ENCODE assay signal across 7 cellular contexts in the genomic region with DNA sequence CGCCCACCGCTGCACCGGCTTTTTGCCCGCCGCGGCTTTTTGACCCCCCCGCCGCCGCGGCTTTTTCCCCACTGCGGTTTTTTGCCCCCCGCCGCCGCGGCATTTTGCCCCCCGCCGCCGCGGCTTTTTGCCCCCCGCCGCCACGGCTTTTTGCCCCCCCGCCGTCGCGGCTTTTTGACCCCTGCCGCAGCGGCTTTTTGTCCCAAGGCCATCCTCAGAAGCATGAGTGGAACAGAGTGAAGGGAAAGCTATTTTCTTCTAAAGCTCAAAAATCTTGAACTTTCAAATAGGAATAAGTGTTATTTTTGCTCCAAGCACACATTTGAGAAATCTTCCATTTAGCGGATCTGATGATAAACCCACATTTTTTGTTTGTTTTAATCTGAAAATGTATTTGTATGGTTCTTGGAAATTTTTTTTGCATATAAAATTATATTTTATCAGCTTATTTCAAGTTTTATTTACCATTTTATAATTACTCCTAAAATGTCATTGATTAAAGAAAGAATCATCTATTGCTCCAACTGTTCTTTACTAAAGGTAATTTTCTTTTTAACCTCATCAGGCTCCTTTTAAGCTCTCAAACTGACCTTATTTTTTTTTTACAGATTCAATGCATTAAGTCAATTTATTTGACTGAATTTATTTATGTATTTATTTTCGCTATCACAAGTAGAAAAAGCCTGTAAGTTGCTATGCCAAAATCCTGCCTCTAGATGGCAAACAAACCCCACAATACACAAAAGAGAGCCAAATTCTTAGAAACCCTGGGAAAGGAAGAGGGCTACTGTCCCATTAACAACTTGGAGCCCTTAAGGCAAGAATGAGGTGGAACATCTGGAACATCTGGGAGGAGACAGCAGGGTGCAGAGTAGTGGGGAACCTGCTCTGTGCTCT.
DNase-seq lines count a peak whose midpoint lies in the region; ATAC-seq and TF ChIP-seq lines count a peak whose summit lies in the region.
"Not testable (repeated sequence)": the region's sequence is repeated elsewhere in the genome, so short reads cannot be mapped to it uniquely, and the experiment has no call there.

No MANE protein-coding gene starts in this region.

- H3K36me3 ChIP-seq in DND-41 (ENCODE audit: insufficient read depth, low read length); psoas muscle (ENCODE audit: insufficient read depth in 1 of 2, low read depth in 1 of 2): not testable (repeated sequence)

- H3K79me2 ChIP-seq in DND-41 (ENCODE audit: insufficient read depth, low read length) = not testable (repeated sequence)

- intact Hi-C loops in dorsolateral prefrontal cortex (cut with DNase I) = not testable (repeated sequence)
- intact Hi-C loops in psoas muscle (cut with DNase I) = loop anchor here in 1 of 2 donors (10.0 kb wide), 1 partner anchor 927 kb away; no protein-coding TSS in a partner anchor

- not testable (repeated sequence) for H3K4me3 ChIP-seq in DND-41 (ENCODE audit: low read depth in 1 of 2, low read length in 2 of 2); dorsolateral prefrontal cortex; psoas muscle

- in situ Hi-C loops in KBM-7 (cut with MboI; ENCODE audit: low pct_unique_long_range_greater_than_20kb, low sequenced_read_pairs) = not testable (repeated sequence)

- not testable (repeated sequence) for H3K4me2 ChIP-seq in DND-41 (ENCODE audit: insufficient read depth, low read length)

- H3K9me3 Mint-ChIP-seq in activated naive CD4-positive, alpha-beta T cell treated with anti-CD3 and anti-CD28 coated beads, Interleukin-2, amount 10 ng/mL, durations not matched to agents 7 days and 5 days = not testable (repeated sequence)
- H3K9me3 Mint-ChIP-seq in immature natural killer cell = peaks cover 15 to 34% (median 19%) of the 10 kb centered on the region in 6 donors

- not testable (repeated sequence) for H3K9me3 ChIP-seq in DND-41 (ENCODE audit: insufficient read depth, low read length, severe bottlenecking); psoas muscle

- peak overlapping the region; percentile 81 for H3K27ac Mint-ChIP-seq in activated naive CD4-positive, alpha-beta T cell treated with anti-CD3 and anti-CD28 coated beads, Interleukin-2, amount 10 ng/mL, durations not matched to agents 7 days and 5 days
- peak overlapping the region in 2 of 6 donors; percentile 46 to 51 for H3K27ac Mint-ChIP-seq in immature natural killer cell

- DNase-seq in DND-41; activated naive CD4-positive, alpha-beta T cell treated with anti-CD3 and anti-CD28 coated beads, Interleukin-2, amount 10 ng/mL, durations not matched to agents 7 days and 5 days; dorsolateral prefrontal cortex; psoas muscle: not testable (repeated sequence)
- peak; percentile 44 for DNase-seq in KBM-7
- DNase-seq in RKO (ENCODE audit: low spot score) = peak; percentile 38
- peak in 1 of 3 donors; percentile 1 for DNase-seq in immature natural killer cell

- 4 to 12% (median 11%) methylated on average over 26 to 30 of the region's 30 CpGs for WGBS in psoas muscle, 3 donors

- not testable (repeated sequence) for H2AFZ ChIP-seq in DND-41 (ENCODE audit: low read depth, low read length)

- H3K9ac ChIP-seq in DND-41 (ENCODE audit: low read depth, low read length) = not testable (repeated sequence)

- H3K27me3 Mint-ChIP-seq in activated naive CD4-positive, alpha-beta T cell treated with anti-CD3 and anti-CD28 coated beads, Interleukin-2, amount 10 ng/mL, durations not matched to agents 7 days and 5 days = peaks cover 29% of the 10 kb centered on the region
- H3K27me3 Mint-ChIP-seq in immature natural killer cell (ENCODE audit: low read depth in 3 of 3) = peaks cover 16 to 46% (median 27%) of the 10 kb centered on the region in 3 donors

- not testable (repeated sequence) for H3K36me3 Mint-ChIP-seq in activated naive CD4-positive, alpha-beta T cell treated with anti-CD3 and anti-CD28 coated beads, Interleukin-2, amount 10 ng/mL, durations not matched to agents 7 days and 5 days; immature natural killer cell

- not testable (repeated sequence) for H3K27me3 ChIP-seq in DND-41 (ENCODE audit: insufficient read depth, low read length, poor library complexity)
- H3K27me3 ChIP-seq in dorsolateral prefrontal cortex (peaks cover 0 to 68% (median 24%) of the 10 kb centered on the region in 45 donors), psoas muscle (ENCODE audit: insufficient read depth in 3 of 3, low read length in 2 of 3) (peaks cover 0 to 42% (median 2%) of the 10 kb centered on the region in 3 donors)

- CTCF ChIA-PET in activated naive CD4-positive, alpha-beta T cell treated with anti-CD3 and anti-CD28 coated beads, Interleukin-2, amount 10 ng/mL, durations not matched to agents 7 days and 5 days (lab: Charles Lee) = interaction anchor here (0.6 to 0.7 kb wide), 2 partner anchors 552 to 937 kb away, joined by 3 read pairs; no protein-coding TSS in a partner anchor

- not testable (repeated sequence) for H3K4me1 ChIP-seq in DND-41 (ENCODE audit: insufficient read depth, low read length); psoas muscle

- H3K4me3 Mint-ChIP-seq in activated naive CD4-positive, alpha-beta T cell treated with anti-CD3 and anti-CD28 coated beads, Interleukin-2, amount 10 ng/mL, durations not matched to agents 7 days and 5 days = not testable (repeated sequence)
- H3K4me3 Mint-ChIP-seq in immature natural killer cell = peak overlapping the region in 4 of 5 donors; percentile 15 to 44 (median 34)

- not testable (repeated sequence) for H3K27ac ChIP-seq in DND-41 (ENCODE audit: low read length); dorsolateral prefrontal cortex; psoas muscle

- TF ChIP-seq CTCF in DND-41 (IDR thresholded peaks at IDR 0.05; ENCODE audit: borderline replicate concordance, extremely low read depth, low read length, poor library complexity, severe bottlenecking) (peak; percentile 22), dorsolateral prefrontal cortex (IDR thresholded peaks at IDR 0.05 in 54 of 56, conservative IDR thresholded peaks at IDR 0.05 in 2 of 56; ENCODE audit: low read depth in 1 of 56, partially characterized antibody in 56 of 56) (peak; percentile 22 to 76 (median 51)), psoas muscle (IDR thresholded peaks at IDR 0.05) (peak; percentile 41)

- not testable (repeated sequence) for ATAC-seq in DND-41 (ENCODE audit: insufficient read depth, low read depth); psoas muscle

- H3K4me1 Mint-ChIP-seq in activated naive CD4-positive, alpha-beta T cell treated with anti-CD3 and anti-CD28 coated beads, Interleukin-2, amount 10 ng/mL, durations not matched to agents 7 days and 5 days; immature natural killer cell: not testable (repeated sequence)

- not testable (repeated sequence) for H4K20me1 ChIP-seq in DND-41 (ENCODE audit: insufficient read depth, low read length)
